ENCODE assay signal across 9 cellular contexts in genomic region chr7:128739990-128740682, GRCh38. TPM values are rescaled to one million over a fixed set of nuclear protein-coding genes. Genes with fewer than 3 reads are reported as not detected.
DNase-seq lines count a peak whose midpoint lies in the region; ATAC-seq and TF ChIP-seq lines count a peak whose summit lies in the region.
"Had no signal": no experiment of that assay in that cellular context is flagged by ENCODE, and none has a peak within 500 bp of the region (broad histone marks: within the 10 kb centered on the region; RNA-seq: fewer than 3 reads in every experiment).

No MANE protein-coding gene starts in this region.

- H3K4me1 ChIP-seq in foreskin keratinocyte, result peaks cover 29% of the 10 kb centered on the region

- DNase-seq in H7, result no peak
- no peak for DNase-seq in WERI-Rb-1
- DNase-seq in foreskin keratinocyte, result no peak
- DNase-seq in skeletal muscle cell (ENCODE audit: low read depth), result no peak
- DNase-seq in stimulated activated CD8-positive, alpha-beta memory T cell treated with anti-CD3 and anti-CD28 coated beads, Interleukin-4, amount 100 ng/mL, for 48 hours, result no peak
- no peak for DNase-seq in DMS114 treated with DMSO at 0.1 percent for 48 hours (lab: John Stamatoyannopoulos, UW; ENCODE audit: unreplicated experiment)
- DNase-seq in SW480 (ENCODE audit: low spot score), result no peak

- peaks cover 2% of the 10 kb centered on the region; the same call in 1 of the 2 replicates for H3K27me3 ChIP-seq in H7 (ENCODE audit: control insufficient read depth, insufficient read depth, low read length)
- no peaks in the 10 kb centered on the region for H3K27me3 ChIP-seq in WERI-Rb-1 (ENCODE audit: insufficient read depth, low read depth, severe bottlenecking)
- no peaks in the 10 kb centered on the region for H3K27me3 ChIP-seq in foreskin keratinocyte

- TF ChIP-seq CTCF in WERI-Rb-1 (IDR thresholded peaks at IDR 0.05; ENCODE audit: low read depth, low read length) (no peak), foreskin keratinocyte (conservative IDR thresholded peaks at IDR 0.05) (no peak)

- H3K36me3 ChIP-seq in H7 (replicated peaks; ENCODE audit: control insufficient read depth, insufficient read depth, low read length) (no peaks in the 10 kb centered on the region), WERI-Rb-1 (peaks cover 7% of the 10 kb centered on the region)

- no peaks in the 10 kb centered on the region for H3K9me3 ChIP-seq in WERI-Rb-1 (ENCODE audit: severe bottlenecking)

- peak overlapping the region; percentile 77 for H3K27ac ChIP-seq in WERI-Rb-1
- H3K27ac ChIP-seq in foreskin keratinocyte, result peak overlapping the region; percentile 82

- no peak for ATAC-seq in foreskin keratinocyte
- no peak for ATAC-seq in GM19452 (IDR thresholded peaks at IDR 0.05; ENCODE audit: unreplicated experiment)

- H3K4me3 ChIP-seq in H7 (ENCODE audit: insufficient read depth, low read depth, low read length), result peak overlapping the region; percentile 97
- peak overlapping the region; percentile 99 for H3K4me3 ChIP-seq in WERI-Rb-1 (ENCODE audit: low read depth, low read length)
- peak overlapping the region; percentile 82 for H3K4me3 ChIP-seq in skeletal muscle cell (ENCODE audit: low read depth, low read length)

RNA-seq across cellular contexts. Expression of gene CALU, which starts 1.0 kb away (rescaled TPM):
- total RNA-seq in H7 (2014; rRNA removed; shearing (Covaris generic)), result 147 and 169 TPM in 2 replicates
- total RNA-seq in foreskin keratinocyte, result 195 and 229 TPM in 2 replicates
- 89.2 and 94.6 TPM in 2 replicates for polyA plus RNA-seq in foreskin keratinocyte

RNA-seq across cellular contexts. Expression of gene OPN1SW, which starts 35.5 kb away (rescaled TPM):
- not detected in 2 replicates for total RNA-seq in H7 (2014; rRNA removed; shearing (Covaris generic))
- total RNA-seq in foreskin keratinocyte, result not detected in 2 replicates
- polyA plus RNA-seq in foreskin keratinocyte, result not detected in 2 replicates
- total RNA-seq: subcutaneous adipose tissue had no signal

RNA-seq across cellular contexts. Expression of gene CCDC136, which starts 51.6 kb away (rescaled TPM):
- total RNA-seq in H7 (2014; rRNA removed; shearing (Covaris generic)), result 9.7 and 14.7 TPM in 2 replicates
- 2.3 and 2.4 TPM in 2 replicates for total RNA-seq in foreskin keratinocyte
- 1.6 and 1.9 TPM in 2 replicates for polyA plus RNA-seq in foreskin keratinocyte
